1 cellular context compared by ENCODE assay signal in genomic region chr19:41025411-41025810, GRCh38.
TF ChIP-seq lines count a peak whose summit lies in the region.

No MANE protein-coding gene starts in this region.

TF ChIP-seq in GM23338, 12 proteins besides CTCF, POLR2A, EP300 and RAD21:
- no peak for TF ChIP-seq ZNF462 (CRISPR knock-in tag; IDR thresholded peaks at IDR 0.05)
- TF ChIP-seq REST (IDR thresholded peaks at IDR 0.05; ENCODE audit: unreplicated experiment), result no peak
- no peak for TF ChIP-seq EZH2 (IDR thresholded peaks at IDR 0.05; ENCODE audit: low read depth, unreplicated experiment)
- no peak for TF ChIP-seq ZNF331 (CRISPR knock-in tag; IDR thresholded peaks at IDR 0.05; ENCODE audit: low read depth)
- TF ChIP-seq NANOG (IDR thresholded peaks at IDR 0.05; ENCODE audit: borderline replicate concordance), result no peak
- TF ChIP-seq POLR2AphosphoS5 (IDR thresholded peaks at IDR 0.05; ENCODE audit: low read depth), result no peak
- TF ChIP-seq ETS1 (IDR thresholded peaks at IDR 0.05), result no peak
- TF ChIP-seq CREB1 (CRISPR knock-in tag; IDR thresholded peaks at IDR 0.05; ENCODE audit: low read depth), result no peak
TF ChIP-seq in GM23338: peak in this region for 0.
